ENCODE assay signal across 9 cellular contexts in the genomic region with DNA sequence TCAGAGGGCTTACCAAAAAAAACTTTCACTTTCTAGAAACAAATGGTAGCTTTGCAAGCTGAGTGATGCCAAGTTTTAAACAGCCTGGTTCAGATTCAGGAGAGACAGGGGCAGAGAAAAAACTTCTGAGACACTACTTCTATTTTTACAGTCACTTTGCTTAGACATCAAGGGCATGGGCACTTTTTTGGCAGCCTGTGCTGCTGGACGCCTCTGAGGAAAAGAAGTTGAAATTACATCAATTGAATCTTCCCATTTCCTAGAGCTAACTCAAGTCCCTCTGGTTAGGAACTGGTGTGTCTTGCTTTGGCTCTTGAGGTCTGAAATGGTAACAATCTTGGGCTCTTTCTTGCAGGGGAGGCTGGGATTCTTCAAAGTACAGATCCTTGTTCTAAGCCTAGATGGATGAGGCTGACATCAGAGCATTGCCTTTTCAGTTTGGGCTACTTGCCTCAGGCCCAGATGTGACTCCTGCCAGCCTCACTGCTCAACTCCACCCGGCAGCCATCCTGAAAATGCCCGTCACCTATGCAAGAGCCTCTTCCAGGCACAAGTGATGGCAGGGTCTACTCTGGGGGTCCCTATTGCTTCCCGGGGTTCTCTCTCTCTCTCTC.
DNase-seq lines count a peak whose midpoint lies in the region; ATAC-seq and TF ChIP-seq lines count a peak whose summit lies in the region.
"Had no signal": no experiment of that assay in that cellular context is flagged by ENCODE, and none has a peak within 500 bp of the region (broad histone marks: within the 10 kb centered on the region; RNA-seq: fewer than 3 reads in every experiment).

No MANE protein-coding gene starts in this region.

- H3K27me3 ChIP-seq in AG04450 (ENCODE audit: control insufficient read depth, insufficient read depth, low read length) (no peaks in the 10 kb centered on the region), left lung (no peaks in the 10 kb centered on the region)

- intact Hi-C loops in activated CD4-positive, alpha-beta memory T cell treated with anti-CD3 and anti-CD28 coated beads for 36 hours (cut with micrococcal nuclease): loop anchor here (1.0 to 5.0 kb wide), 15 partner anchors 31 to 496 kb away; no protein-coding TSS in a partner anchor
- intact Hi-C loops in left lung (cut with DNase I): no loop called here

- H3K9me3 ChIP-seq in AG04450 (ENCODE audit: control insufficient read depth, insufficient read depth, low read length) (no peaks in the 10 kb centered on the region), left lung (no peaks in the 10 kb centered on the region)

- peak overlapping the region; percentile 79 for H3K27ac ChIP-seq in AG04450 (ENCODE audit: low read depth, low read length)
- H3K27ac ChIP-seq in left lung: peak overlapping the region; percentile 21 to 51
- H3K27ac ChIP-seq: KMS-11 had no signal

- DNase-seq in AG04450 (ENCODE audit: low read depth, low spot score): no peak
- DNase-seq in activated CD4-positive, alpha-beta memory T cell treated with anti-CD3 and anti-CD28 coated beads for 36 hours: no peak
- no peak for DNase-seq in left lung
- no peak for DNase-seq in NCI-H1930 (lab: John Stamatoyannopoulos, UW)
- DNase-seq in NOMO-1 treated with DMSO at 0.1 percent for 48 hours (lab: John Stamatoyannopoulos, UW; ENCODE audit: unreplicated experiment): no peak
- no peak for DNase-seq in hippocampal formation (lab: John Stamatoyannopoulos, UW)

- peaks cover 79% of the 10 kb centered on the region for H3K4me1 Mint-ChIP-seq in activated CD4-positive, alpha-beta memory T cell treated with anti-CD3 and anti-CD28 coated beads for 36 hours (ENCODE audit: low read depth)

- H3K27ac Mint-ChIP-seq in activated CD4-positive, alpha-beta memory T cell treated with anti-CD3 and anti-CD28 coated beads for 36 hours: peak overlapping the region; percentile 96

- H3K9me3 Mint-ChIP-seq in activated CD4-positive, alpha-beta memory T cell treated with anti-CD3 and anti-CD28 coated beads for 36 hours: peaks cover 4% of the 10 kb centered on the region

- TF ChIP-seq CTCF in AG04450 (IDR thresholded peaks at IDR 0.05; ENCODE audit: low read depth, low read length) (no peak), left lung (IDR thresholded peaks at IDR 0.05) (no peak)

- no peaks in the 10 kb centered on the region for H3K27me3 Mint-ChIP-seq in activated CD4-positive, alpha-beta memory T cell treated with anti-CD3 and anti-CD28 coated beads for 36 hours

- H3K4me3 Mint-ChIP-seq in activated CD4-positive, alpha-beta memory T cell treated with anti-CD3 and anti-CD28 coated beads for 36 hours: peak overlapping the region; percentile 77

- H3K4me1 ChIP-seq in left lung: peaks cover 4 to 30% of the 10 kb centered on the region in 2 donors

- ATAC-seq in GM21515 (IDR thresholded peaks at IDR 0.05; ENCODE audit: unreplicated experiment) (peak; percentile 11), left lung (peak; percentile 26), GM18858 (IDR thresholded peaks at IDR 0.05; ENCODE audit: unreplicated experiment) (no peak)

- H3K4me3 ChIP-seq in AG04450 (ENCODE audit: low read depth, low read length) (peak overlapping the region; percentile 41), left lung (no peak overlapping the region)

- H3K36me3 Mint-ChIP-seq in activated CD4-positive, alpha-beta memory T cell treated with anti-CD3 and anti-CD28 coated beads for 36 hours: peaks cover 13% of the 10 kb centered on the region

- POLR2A ChIA-PET in AG04450 (lab: Yijun Ruan, JAX): interaction anchor here (0.8 kb wide), 1 partner anchor 41 kb away, joined by 3 read pairs; no protein-coding TSS in a partner anchor
- POLR2A ChIA-PET in activated CD4-positive, alpha-beta memory T cell treated with anti-CD3 and anti-CD28 coated beads for 36 hours (lab: Charles Lee): interaction anchor here (0.6 to 3.2 kb wide), 13 partner anchors 37 to 357 kb away, joined by 3 to 25 read pairs (median 5); a partner anchor contains a TSS

- CTCF ChIA-PET in AG04450 (lab: Charles Lee): interaction anchor here (1.0 to 1.3 kb wide), 2 partner anchors 14 to 361 kb away, joined by 3 to 4 read pairs; no protein-coding TSS in a partner anchor
- CTCF ChIA-PET in activated CD4-positive, alpha-beta memory T cell treated with anti-CD3 and anti-CD28 coated beads for 36 hours (lab: Charles Lee): interaction anchor here (1.0 to 1.7 kb wide), 3 partner anchors 16 to 172 kb away, joined by 3 to 4 read pairs (median 3); no protein-coding TSS in a partner anchor

- no peaks in the 10 kb centered on the region for H3K36me3 ChIP-seq in left lung
